In the genomic region with DNA sequence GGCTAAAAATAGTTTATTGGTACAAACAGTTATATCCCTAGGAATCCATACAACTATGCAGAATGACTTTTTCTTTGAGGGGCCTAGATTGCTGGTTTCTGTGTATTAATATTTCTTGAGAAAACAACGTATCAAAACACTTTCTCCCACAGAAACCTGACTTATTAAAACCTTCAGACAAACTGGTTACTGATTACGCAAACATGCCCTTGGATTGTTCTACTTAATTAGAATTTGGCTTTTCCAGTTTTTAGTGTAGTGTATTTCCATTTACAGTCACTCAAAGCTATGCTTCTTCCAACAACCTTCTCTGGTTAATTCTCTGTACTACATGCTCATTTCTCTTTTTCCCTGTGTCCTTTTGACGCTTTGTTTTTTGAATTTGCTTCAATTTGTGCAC, we compare ENCODE assay signal across 2 cellular contexts.
TF ChIP-seq lines count a peak whose summit lies in the region.

No MANE protein-coding gene starts in this region.

TF ChIP-seq in HCT116, 20 proteins besides CTCF, POLR2A, EP300 and RAD21:
- TF ChIP-seq ELF1 (IDR thresholded peaks at IDR 0.05; ENCODE audit: borderline replicate concordance, low read depth) (no peak), SRF (IDR thresholded peaks at IDR 0.05; ENCODE audit: low read depth) (no peak), TCF7L2 (IDR thresholded peaks at IDR 0.05; ENCODE audit: borderline replicate concordance, extremely low read depth, insufficient read depth, insufficient read length) (no peak), CEBPB (IDR thresholded peaks at IDR 0.05; ENCODE audit: low read depth) (no peak), JUND (IDR thresholded peaks at IDR 0.05) (no peak)
- TF ChIP-seq, protein P1, sequence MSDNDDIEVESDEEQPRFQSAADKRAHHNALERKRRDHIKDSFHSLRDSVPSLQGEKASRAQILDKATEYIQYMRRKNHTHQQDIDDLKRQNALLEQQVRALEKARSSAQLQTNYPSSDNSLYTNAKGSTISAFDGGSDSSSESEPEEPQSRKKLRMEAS (IDR thresholded peaks at IDR 0.05), result no peak

TF ChIP-seq in K562, 482 proteins besides CTCF, POLR2A, EP300 and RAD21:
- TF ChIP-seq CEBPG (CRISPR knock-in tag; IDR thresholded peaks at IDR 0.05) (no peak), CEBPG (tag; conservative IDR thresholded peaks at IDR 0.05 in 1 of 2, IDR thresholded peaks at IDR 0.05 in 1 of 2) (peak in 1 of 2 experiments; percentile 43; a peak in 1 of 4 replicates), MTA2 (IDR thresholded peaks at IDR 0.05; ENCODE audit: low read depth) (no peak), CEBPB (tag; IDR thresholded peaks at IDR 0.05) (peak; percentile 53)
TF ChIP-seq in K562: peak in this region for 2.
